20 cellular contexts compared by ENCODE assay signal in the genomic region with DNA sequence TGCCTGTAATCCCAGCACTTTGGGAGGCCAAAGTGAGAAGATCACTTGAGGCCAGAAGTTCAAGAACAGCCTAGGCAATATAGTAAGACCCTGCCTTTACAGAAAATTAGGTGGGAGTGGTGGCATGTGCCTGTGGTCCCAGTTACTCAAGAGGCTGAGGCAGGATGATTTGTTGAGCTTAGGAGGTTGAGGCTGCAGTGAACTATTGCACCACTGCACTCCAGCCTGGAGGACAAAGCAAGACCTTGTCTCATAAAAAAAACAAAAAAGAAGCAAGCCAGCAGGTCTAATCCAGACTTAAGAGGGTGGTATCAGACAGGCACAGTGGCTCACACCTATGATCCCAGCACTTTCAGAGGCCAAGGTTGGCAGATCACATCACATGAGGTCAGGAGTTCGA. TPM values are rescaled to one million over a fixed set of nuclear protein-coding genes. Genes with fewer than 3 reads are reported as not detected.
A peak's percentile ranks its signal among the peaks of the same experiment; 100 is the strongest.
DNase-seq lines count a peak whose midpoint lies in the region; ATAC-seq, FAIRE-seq and TF ChIP-seq lines count a peak whose summit lies in the region.
"Had no signal": no experiment of that assay in that cellular context is flagged by ENCODE, and none has a peak within 500 bp of the region (broad histone marks: within the 10 kb centered on the region; RNA-seq: fewer than 3 reads in every experiment).

No MANE protein-coding gene starts in this region.

- H2BK15ac ChIP-seq in mesenchymal stem cell (ENCODE audit: low read depth, poor library complexity, severe bottlenecking), result no peak overlapping the region

- WGBS in HepG2 (ENCODE audit: low lambda C conversion rate), result 13% methylated on average over 1 of the region's 1 CpG
- no CpG with 5 or more reads among the region's 1 CpG for WGBS in right lobe of liver (ENCODE audit: insufficient coverage, low coverage, low lambda C conversion rate, missing lambda C conversion rate)
- 77% methylated on average over 1 of the region's 1 CpG for WGBS in mesenchymal stem cell

- no peak overlapping the region for H3K23ac ChIP-seq in mesenchymal stem cell (ENCODE audit: low read length in 2 of 2)

- no peaks in the 10 kb centered on the region for H4K20me1 ChIP-seq in HepG2 (ENCODE audit: insufficient read depth, low read length)

- no peak for TF ChIP-seq EP300 in HepG2 (IDR thresholded peaks at IDR 0.05; ENCODE audit: low read depth in 2 of 2, low read length in 2 of 2)
- no peak for TF ChIP-seq EP300 in HepG2 (CRISPR knock-in tag; IDR thresholded peaks at IDR 0.05; ENCODE audit: borderline replicate concordance)

- intact Hi-C loops in HepG2 (cut with micrococcal nuclease; ENCODE audit: unreplicated experiment), result no loop called here
- intact Hi-C loops in right lobe of liver (cut with DNase I), result no loop called here

- H3K9ac ChIP-seq in HepG2 (ENCODE audit: insufficient read depth, low read depth, low read length), result no peak overlapping the region
- H3K9ac ChIP-seq in mesenchymal stem cell (ENCODE audit: low read length), result no peak overlapping the region

- no peak overlapping the region for H4K91ac ChIP-seq in mesenchymal stem cell (ENCODE audit: low read length)

- FAIRE-seq in HepG2 (lab: Jason Lieb, UNC), result peak; percentile 64
- FAIRE-seq: G401.6, GM12891, GM19239, H1 had no signal

- peak; percentile 43 for ATAC-seq in HepG2
- no peak for ATAC-seq in right lobe of liver

- H2AFZ ChIP-seq in HepG2 (ENCODE audit: low read length) (no peak overlapping the region), mesenchymal stem cell (ENCODE audit: low read depth, low read length) (no peak overlapping the region)

- CTCF ChIA-PET in HepG2 (lab: Yijun Ruan, JAX; ENCODE audit: low intra/inter-chr PET ratio, low total read pairs), result no interaction called here

- in situ Hi-C loops in HepG2 (cut with HindIII; ENCODE audit: extremely low pct_ligation_motif_present, low pct_unique_long_range_greater_than_20kb), result no loop called here

- no peak overlapping the region for H2BK12ac ChIP-seq in mesenchymal stem cell (ENCODE audit: low read length in 2 of 2)

- H3K4me3 ChIP-seq in HepG2 (replicated peaks in 1 of 3; ENCODE audit: insufficient read depth in 1 of 3, low read depth in 2 of 3, low read length in 3 of 3) (no peak overlapping the region), right lobe of liver (no peak overlapping the region), fibroblast of villous mesenchyme (ENCODE audit: low read depth, low read length) (no peak overlapping the region), mesenchymal stem cell (ENCODE audit: insufficient read depth in 1 of 2, low read depth in 1 of 2, low read length in 2 of 2) (no peak overlapping the region)

- H3K14ac ChIP-seq in mesenchymal stem cell (ENCODE audit: low read length in 2 of 2), result no peak overlapping the region

- no peaks in the 10 kb centered on the region for H3K27me3 ChIP-seq in HepG2 (ENCODE audit: control insufficient read depth in 1 of 2, insufficient read depth in 2 of 2, low read length in 2 of 2)
- H3K27me3 ChIP-seq in right lobe of liver, result no peaks in the 10 kb centered on the region
- no peaks in the 10 kb centered on the region for H3K27me3 ChIP-seq in mesenchymal stem cell (ENCODE audit: control insufficient read depth in 1 of 2, insufficient read depth in 1 of 2, low read length in 2 of 2)
- H3K27me3 ChIP-seq: BE2C had no signal

- H2BK120ac ChIP-seq in mesenchymal stem cell (ENCODE audit: low read depth, low read length), result no peak overlapping the region

- no peaks in the 10 kb centered on the region for H3K79me2 ChIP-seq in HepG2 (ENCODE audit: insufficient read depth, low read length)

- H3K27ac ChIP-seq in HepG2 (ENCODE audit: extremely low read length, insufficient read depth, low read length) (no peak overlapping the region), right lobe of liver (no peak overlapping the region), mesenchymal stem cell (ENCODE audit: low read length, poor library complexity, severe bottlenecking) (no peak overlapping the region)

- POLR2A ChIA-PET in HepG2 (lab: Yijun Ruan, JAX), result interaction anchor here (0.8 to 1.8 kb wide), 3 partner anchors 24 to 50 kb away, joined by 3 to 6 read pairs (median 3); partner anchors contain the start of gene KCTD7

- no peaks in the 10 kb centered on the region for H3K36me3 ChIP-seq in HepG2 (replicated peaks in 1 of 2; ENCODE audit: control insufficient read depth in 1 of 2, insufficient read depth in 2 of 2, low read length in 2 of 2)
- no peaks in the 10 kb centered on the region for H3K36me3 ChIP-seq in right lobe of liver
- H3K36me3 ChIP-seq in mesenchymal stem cell (ENCODE audit: control insufficient read depth in 1 of 2, insufficient read depth in 2 of 2, low read depth in 1 of 2, low read length in 2 of 2), result no peaks in the 10 kb centered on the region
- H3K36me3 ChIP-seq: BE2C had no signal

- H3K9me3 ChIP-seq in HepG2 (ENCODE audit: low read length) (no peaks in the 10 kb centered on the region), right lobe of liver (no peaks in the 10 kb centered on the region), mesenchymal stem cell (ENCODE audit: control insufficient read depth, low read length) (no peaks in the 10 kb centered on the region)
- H3K9me3 ChIP-seq: BE2C had no signal

- H3K4me2 ChIP-seq in HepG2 (ENCODE audit: low read depth, low read length) (peak overlapping the region; percentile 44), mesenchymal stem cell (ENCODE audit: low read length, poor library complexity, severe bottlenecking) (no peak overlapping the region)

- no peak overlapping the region for H2BK5ac ChIP-seq in mesenchymal stem cell (ENCODE audit: low read depth, low read length, poor library complexity, severe bottlenecking)

- TF ChIP-seq POLR2A in HepG2 (IDR thresholded peaks at IDR 0.05; ENCODE audit: insufficient read depth in 1 of 2, low read depth in 2 of 2, low read length in 2 of 2) (no peak), right lobe of liver (IDR thresholded peaks at IDR 0.05) (no peak)

- no peak overlapping the region for H3K18ac ChIP-seq in mesenchymal stem cell (ENCODE audit: low read depth in 1 of 2, low read length in 2 of 2)

- no peak for TF ChIP-seq RAD21 in HepG2 (CRISPR knock-in tag; IDR thresholded peaks at IDR 0.05)

- H3K79me1 ChIP-seq in mesenchymal stem cell (replicated peaks; ENCODE audit: low read length, poor library complexity, severe bottlenecking), result no peaks in the 10 kb centered on the region

- DNase-seq in HepG2 (ENCODE audit: low spot score), result peak; percentile 62
- DNase-seq in right lobe of liver, result no peak
- peak; percentile 48 for DNase-seq in fibroblast of villous mesenchyme (ENCODE audit: low read depth)
- peak; percentile 23 for DNase-seq in mesenchymal stem cell
- DNase-seq in DMS53 treated with DMSO at 0.1 percent for 48 hours (lab: John Stamatoyannopoulos, UW; ENCODE audit: unreplicated experiment), result no peak
- no peak for DNase-seq in medulla oblongata (ENCODE audit: extremely low spot score)
- DNase-seq in middle frontal gyrus (ENCODE audit: extremely low spot score, low spot score), result no peak
- DNase-seq: 8988T; BE2C; C1 segment of cervical spinal cord; CD4-positive, CD25-positive, alpha-beta regulatory T cell; CD8-positive, alpha-beta memory T cell; COR-L47; DMS 273 treated with DMSO at 0.1 percent for 48 hours; DMS53; H9 had no signal

- TF ChIP-seq CTCF in HepG2 (CRISPR knock-in tag; IDR thresholded peaks at IDR 0.05), result no peak
- TF ChIP-seq CTCF in right lobe of liver (IDR thresholded peaks at IDR 0.05), result no peak
- TF ChIP-seq CTCF in fibroblast of villous mesenchyme (IDR thresholded peaks at IDR 0.05; ENCODE audit: insufficient read depth, low read depth, low read length), result no peak

- H4K8ac ChIP-seq in mesenchymal stem cell (ENCODE audit: low read length), result no peak overlapping the region

- no peak overlapping the region for H3K4ac ChIP-seq in mesenchymal stem cell (ENCODE audit: low read depth in 1 of 2, low read length in 2 of 2)

- BruUV-seq in HepG2 (replicated peaks; lab: Mats Ljungman, UMichigan), result no TSS peak

- no peak overlapping the region for H2AK5ac ChIP-seq in mesenchymal stem cell (ENCODE audit: low read length, severe bottlenecking)

- H3K4me1 ChIP-seq in HepG2 (ENCODE audit: insufficient read depth, low read length), result peaks cover 43% of the 10 kb centered on the region
- peaks cover 0 to 2% (median 0%) of the 10 kb centered on the region in 4 donors for H3K4me1 ChIP-seq in right lobe of liver
- H3K4me1 ChIP-seq in mesenchymal stem cell (ENCODE audit: control insufficient read depth, insufficient read depth, low read depth, low read length), result no peaks in the 10 kb centered on the region
- H3K4me1 ChIP-seq: BE2C had no signal

TF ChIP-seq in HepG2, 621 proteins besides CTCF, POLR2A, EP300 and RAD21 (continues in another document):
- TF ChIP-seq ZNF451 (CRISPR knock-in tag; IDR thresholded peaks at IDR 0.05), result no peak

RNA-seq across cellular contexts. Expression of gene KCTD7, which starts 24.5 kb away (rescaled TPM):
- total RNA-seq in HepG2 (2016; rRNA removed; fragmentation: Illumina TruSeq; extraction: Trizol) (7.3 and 7.7 TPM in 2 replicates), right lobe of liver (1 to 10 TPM; 1.4 to 5.7 (median 3.9) TPM), fibroblast of villous mesenchyme (11.2 and 12.2 TPM in 2 replicates)
- 2.4 and 3.2 TPM in 2 replicates for total RNA-seq in HepG2 (2016; cell fraction: cytosol; rRNA removed; fragmentation: Illumina TruSeq; extraction: Trizol; ENCODE audit: low read depth)
- 7.3 and 7.8 TPM in 2 replicates for total RNA-seq in HepG2 (2016; cell fraction: insoluble cytoplasmic fraction; rRNA removed; fragmentation: Illumina TruSeq; extraction: Trizol)
- 6.7 and 7.6 TPM in 2 replicates for total RNA-seq in HepG2 (2016; cell fraction: membrane; rRNA removed; fragmentation: Illumina TruSeq; extraction: Trizol)
- 6.7 and 8.8 TPM in 2 replicates for total RNA-seq in HepG2 (2016; cell fraction: nucleus; rRNA removed; fragmentation: Illumina TruSeq; extraction: Trizol)
- 13.5 and 17.3 TPM in 2 replicates for polyA plus RNA-seq in HepG2 (2011; rRNA removed)
- polyA plus RNA-seq in HepG2 (2011; cell fraction: cytosol; rRNA removed), result 10.1 and 11.5 TPM in 2 replicates
- polyA plus RNA-seq in HepG2 (2011; cell fraction: nucleus; rRNA removed), result 42.5 and 49.3 TPM in 2 replicates
- polyA plus RNA-seq in HepG2 (2012), result 7.8 and 8.2 TPM in 2 replicates
- polyA plus RNA-seq in HepG2 (2016; cell fraction: cytosol; fragmentation: Illumina TruSeq; extraction: Trizol; ENCODE audit: low read depth), result 3.2 and 3.4 TPM in 2 replicates
- 7.2 and 8.3 TPM in 2 replicates for polyA plus RNA-seq in HepG2 (2016; cell fraction: insoluble cytoplasmic fraction; fragmentation: Illumina TruSeq; extraction: Trizol; ENCODE audit: low read depth)
- 5.2 and 5.4 TPM in 2 replicates for polyA plus RNA-seq in HepG2 (2016; cell fraction: membrane; fragmentation: Illumina TruSeq; extraction: Trizol; ENCODE audit: low read depth)
- 13.1 and 16.6 TPM in 2 replicates for polyA plus RNA-seq in HepG2 (2016; cell fraction: nucleus; fragmentation: Illumina TruSeq; extraction: Trizol; ENCODE audit: insufficient read depth, low read depth)
- polyA minus RNA-seq in HepG2 (2011; rRNA and poly(A)+ RNA removed; ENCODE audit: low replicate concordance), result 18.1 and 37.2 TPM in 2 replicates
- polyA minus RNA-seq in HepG2 (2011; cell fraction: cytosol; rRNA and poly(A)+ RNA removed), result 6.1 and 7.2 TPM in 2 replicates
- polyA minus RNA-seq in HepG2 (2011; cell fraction: nucleus; rRNA and poly(A)+ RNA removed), result 15.7 and 20.1 TPM in 2 replicates
- polyA plus RNA-seq in mesenchymal stem cell (2013, experiment 1 of 2), result 7.2 TPM
- 7.2 TPM for polyA plus RNA-seq in mesenchymal stem cell (2013, experiment 2 of 2)

Comparison
In these comparisons a context has a peak if more than half of its experiments do, and no peak if none do; other contexts are left out.
1. DNase-seq: peak in HepG2 (single experiment), fibroblast of villous mesenchyme (single experiment) and mesenchymal stem cell (single experiment); none in right lobe of liver (0 of 3), DMS53 treated with DMSO at 0.1 percent for 48 hours (single experiment), medulla oblongata (single experiment) and middle frontal gyrus (single experiment).